Comparison of ENCODE assay signal across 8 cellular contexts in the genomic region with DNA sequence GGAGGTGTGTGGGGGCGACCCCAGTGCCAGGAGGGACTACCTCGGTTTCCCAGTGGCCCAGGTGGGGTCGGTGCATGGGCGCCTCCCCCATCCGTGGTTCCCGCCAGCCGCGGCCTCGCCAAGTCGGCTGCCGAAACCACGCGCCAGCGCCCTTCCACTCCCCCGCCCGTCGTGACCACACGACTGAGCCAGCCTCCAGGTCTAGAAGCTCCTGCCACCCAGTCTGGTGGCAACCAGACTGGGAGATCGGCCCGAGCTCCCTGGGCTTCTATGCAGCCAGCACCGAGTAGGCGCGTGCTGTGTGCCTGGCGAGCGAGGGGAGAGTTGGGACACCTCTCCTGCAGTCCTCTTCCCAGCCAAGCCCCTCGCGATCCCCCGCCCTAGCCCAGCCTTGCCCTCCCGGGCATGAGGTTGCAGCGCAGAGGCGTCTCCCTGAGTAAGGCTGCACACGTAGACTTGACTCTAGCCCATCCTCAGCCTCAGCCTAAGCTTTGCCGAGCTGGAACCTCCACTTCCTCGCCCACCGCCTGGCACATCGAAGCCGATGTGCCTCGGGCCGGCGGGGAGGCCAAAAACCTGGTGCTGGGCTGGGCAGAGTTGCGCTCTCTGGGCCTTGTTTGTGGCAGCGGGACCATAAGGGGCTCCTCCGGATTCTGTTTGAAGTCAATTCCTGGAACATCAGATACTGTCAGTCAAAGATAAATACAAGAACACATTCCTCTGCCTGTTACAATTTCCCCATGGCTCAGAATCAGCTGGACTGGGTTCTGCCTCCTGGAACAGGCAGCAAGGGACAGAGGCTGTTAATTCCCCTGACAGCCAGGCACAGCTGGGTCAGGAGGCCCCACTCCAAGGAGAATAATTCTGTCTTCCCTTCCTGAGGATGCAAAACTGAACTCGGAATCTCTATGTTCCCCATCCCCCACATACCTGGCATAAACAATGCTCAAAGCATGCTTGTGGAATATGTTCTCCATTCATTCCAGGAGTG. TPM values are rescaled to one million over a fixed set of nuclear protein-coding genes. Genes with fewer than 3 reads are reported as not detected.
DNase-seq lines count a peak whose midpoint lies in the region; ATAC-seq and TF ChIP-seq lines count a peak whose summit lies in the region.

No MANE protein-coding gene starts in this region.

- H3K27ac Mint-ChIP-seq in activated naive CD4-positive, alpha-beta T cell treated with anti-CD3 and anti-CD28 coated beads, Interleukin-2, amount 50 U/mL, for 24 hours: no peak overlapping the region

- ATAC-seq in right cardiac atrium: peak; percentile 1
- ATAC-seq in HG03095 (IDR thresholded peaks at IDR 0.05; ENCODE audit: unreplicated experiment): no peak
- no peak for ATAC-seq in HG03460 (IDR thresholded peaks at IDR 0.05; ENCODE audit: unreplicated experiment)

- H3K27me3 ChIP-seq in right cardiac atrium (ENCODE audit: control insufficient read depth, insufficient read depth): no peaks in the 10 kb centered on the region
- peaks cover 0 to 48% (median 27%) of the 10 kb centered on the region in 7 donors for H3K27me3 ChIP-seq in spleen (replicated peaks in 1 of 7)

- CTCF ChIA-PET in RWPE1 (lab: Yijun Ruan, JAX): interaction anchor here (0.6 to 0.8 kb wide), 3 partner anchors 12 to 536 kb away, joined by 3 to 4 read pairs (median 3); no protein-coding TSS in a partner anchor

- H3K36me3 Mint-ChIP-seq in activated naive CD4-positive, alpha-beta T cell treated with anti-CD3 and anti-CD28 coated beads, Interleukin-2, amount 50 U/mL, for 24 hours: no peaks in the 10 kb centered on the region

- TF ChIP-seq POLR2A in spleen (IDR thresholded peaks at IDR 0.05): no peak

- H3K4me1 Mint-ChIP-seq in activated naive CD4-positive, alpha-beta T cell treated with anti-CD3 and anti-CD28 coated beads, Interleukin-2, amount 50 U/mL, for 24 hours: peaks cover 14% of the 10 kb centered on the region

- DNase-seq in LHCN-M2 (ENCODE audit: low read depth): peak; percentile 51
- peak; percentile 48 to 83 (median 78) for DNase-seq in right cardiac atrium
- no peak for DNase-seq in spleen
- DNase-seq in NCI-H146 (lab: John Stamatoyannopoulos, UW): no peak
- DNase-seq in RWPE1 (ENCODE audit: low spot score): no peak

- peak overlapping the region; percentile 78 for H3K4me3 Mint-ChIP-seq in activated naive CD4-positive, alpha-beta T cell treated with anti-CD3 and anti-CD28 coated beads, Interleukin-2, amount 50 U/mL, for 24 hours

- WGBS in right cardiac atrium: 5% methylated on average over 44 of the region's 44 CpGs
- WGBS in spleen, 5 donors: 21 to 26% (median 23%) methylated on average over 27 to 44 of the region's 44 CpGs

- peaks cover 8% of the 10 kb centered on the region for H3K4me1 ChIP-seq in right cardiac atrium (ENCODE audit: control insufficient read depth, insufficient read depth, low read length)
- H3K4me1 ChIP-seq in spleen: peaks cover 12 to 42% (median 21%) of the 10 kb centered on the region in 6 donors

- H3K27ac ChIP-seq in right cardiac atrium (ENCODE audit: low read length) (peak overlapping the region; percentile 49), spleen (peak overlapping the region in 3 of 8 donors; percentile 11 to 41 (median 22)), RWPE1 (no peak overlapping the region)

- no peaks in the 10 kb centered on the region for H3K36me3 ChIP-seq in spleen

- intact Hi-C loops in right cardiac atrium (cut with DNase I): no loop called here
- intact Hi-C loops in spleen (cut with DNase I; ENCODE audit: low total_unique reads): no loop called here

- peaks cover 18% of the 10 kb centered on the region for H3K27me3 Mint-ChIP-seq in activated naive CD4-positive, alpha-beta T cell treated with anti-CD3 and anti-CD28 coated beads, Interleukin-2, amount 50 U/mL, for 24 hours

- TF ChIP-seq CTCF in spleen (IDR thresholded peaks at IDR 0.05 in 8 of 11, conservative IDR thresholded peaks at IDR 0.05 in 3 of 11): no peak
- TF ChIP-seq CTCF in RWPE1 (conservative IDR thresholded peaks at IDR 0.05; ENCODE audit: low read depth): no peak

- H3K4me3 ChIP-seq in right cardiac atrium (ENCODE audit: low read length) (peak overlapping the region; percentile 59), spleen (peak overlapping the region; percentile 24 to 76 (median 46))

- POLR2A ChIA-PET in RWPE1 (lab: Yijun Ruan, JAX; ENCODE audit: low non-redundant PET): no interaction called here

- no peaks in the 10 kb centered on the region for H3K9me3 Mint-ChIP-seq in activated naive CD4-positive, alpha-beta T cell treated with anti-CD3 and anti-CD28 coated beads, Interleukin-2, amount 50 U/mL, for 24 hours

- H3K9me3 ChIP-seq in right cardiac atrium (ENCODE audit: control insufficient read depth, low read length) (no peaks in the 10 kb centered on the region), spleen (no peaks in the 10 kb centered on the region)

RNA-seq across cellular contexts. Expression of gene CPNE5, which starts 1.5 kb away (rescaled TPM):
- total RNA-seq in LHCN-M2 (2014; rRNA removed) (not detected in 2 replicates), right cardiac atrium (10 to 100 TPM; 31.7 to 80.9 (median 70.3) TPM), spleen (10 to 100 TPM; 18.1 to 33.4 (median 23.4) TPM)
- 0.22 TPM for polyA plus RNA-seq in LHCN-M2 (2012)
- polyA plus RNA-seq in right cardiac atrium (27.5 TPM), spleen (10 to 100 TPM in 2 of 3 donors, 1 to 10 TPM in 1; 9.5 to 15.6 (median 11.9) TPM)

RNA-seq across cellular contexts. Expression of gene PPIL1, which starts 33.8 kb away (rescaled TPM):
- total RNA-seq in LHCN-M2 (2014; rRNA removed) (38.9 and 43.3 TPM in 2 replicates), right cardiac atrium (10 to 100 TPM; 49.4 to 72.4 (median 63.7) TPM), spleen (10 to 100 TPM in 6 of 7 donors, 1 to 10 TPM in 1; 8.7 to 16.4 (median 13.3) TPM)
- 23.7 TPM for polyA plus RNA-seq in LHCN-M2 (2012)
- polyA plus RNA-seq in right cardiac atrium (75.6 TPM), spleen (10 to 100 TPM; 10.2 to 26.4 (median 17.0) TPM)

RNA-seq across cellular contexts. Expression of gene C6orf89, which starts 45.0 kb away (rescaled TPM):
- 43.6 and 44.8 TPM in 2 replicates for total RNA-seq in LHCN-M2 (2014; rRNA removed)
- 34.5 TPM for polyA plus RNA-seq in LHCN-M2 (2012)
- 10 to 100 TPM; 69.4 to 83.9 (median 79.1) TPM for total RNA-seq in right cardiac atrium
- 53.2 TPM for polyA plus RNA-seq in right cardiac atrium
- total RNA-seq in spleen: 10 to 100 TPM; 31.5 to 49.8 (median 37.9) TPM
- polyA plus RNA-seq in spleen: 10 to 100 TPM in 1 of 3 donors, 1 to 10 TPM in 2; 5.7 to 13.9 (median 6.6) TPM

Comparison
In these comparisons a context has a peak if more than half of its experiments do, and no peak if none do; other contexts are left out.
1. DNase-seq: peak in LHCN-M2 (single experiment) and right cardiac atrium (3 of 3); none in spleen (single experiment), NCI-H146 (single experiment) and RWPE1 (single experiment).
2. ATAC-seq: peak in right cardiac atrium (2 of 2); none in HG03095 (single experiment) and HG03460 (single experiment).
3. RNA of gene CPNE5, which starts 1.5 kb away (total RNA-seq): 31.7 to 80.9 TPM in right cardiac atrium and 18.1 to 33.4 TPM in spleen; not detected in LHCN-M2; every median in the first group is over 10 times any median in the second.